9 cellular contexts compared by ENCODE assay signal in the genomic region with DNA sequence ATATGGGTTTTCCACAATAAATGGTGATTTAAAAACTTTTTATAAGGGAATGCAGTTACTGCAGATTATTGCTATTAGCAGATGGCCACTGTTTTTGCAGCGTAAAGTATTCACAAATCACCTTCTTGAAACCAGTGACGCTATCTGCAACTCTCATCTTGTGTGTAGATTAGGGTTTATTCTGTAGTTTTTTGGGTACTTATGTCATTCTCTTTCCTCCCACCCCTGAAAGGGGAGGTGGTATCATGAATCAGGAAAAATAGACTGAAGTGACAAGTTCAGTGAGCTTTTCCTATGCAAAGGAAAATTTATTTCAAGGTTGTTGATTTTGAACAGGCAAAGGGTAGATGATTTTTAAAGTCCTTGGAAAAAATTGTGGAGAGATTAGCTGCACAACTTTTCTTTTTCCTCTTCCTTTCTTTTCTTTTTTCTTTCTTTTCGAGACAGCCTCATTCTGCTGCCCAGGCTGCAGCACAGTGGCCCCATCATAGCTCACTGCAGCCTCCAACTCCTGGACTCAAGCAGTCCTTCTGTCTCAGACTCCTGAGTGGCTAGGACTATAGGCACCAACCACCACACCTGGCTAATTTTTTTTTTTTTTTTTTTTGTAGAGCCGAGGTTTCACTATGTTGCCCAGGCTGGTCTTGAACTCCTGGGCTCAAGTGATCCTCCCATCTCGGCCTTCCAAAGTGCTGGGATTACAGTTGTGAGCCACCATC. TPM values are rescaled to one million over a fixed set of nuclear protein-coding genes. Genes with fewer than 3 reads are reported as not detected.
DNase-seq lines count a peak whose midpoint lies in the region; ATAC-seq lines count a peak whose summit lies in the region.
"Had no signal": no experiment of that assay in that cellular context is flagged by ENCODE, and none has a peak within 500 bp of the region (broad histone marks: within the 10 kb centered on the region; RNA-seq: fewer than 3 reads in every experiment).

No MANE protein-coding gene starts in this region.

- intact Hi-C loops in activated CD4-positive, alpha-beta memory T cell treated with anti-CD3 and anti-CD28 coated beads for 36 hours (cut with micrococcal nuclease) = loop anchor here (2.0 to 5.0 kb wide), 2 partner anchors 13 to 310 kb away; no protein-coding TSS in a partner anchor
- intact Hi-C loops in right cardiac atrium (cut with DNase I) = loop anchor here in 3 of 4 donors (5.0 to 10.0 kb wide), 3 partner anchors 53 to 100 kb away; no protein-coding TSS in a partner anchor

- H3K4me1 Mint-ChIP-seq in T-helper 1 cell treated with Interleukin-12 subunit alpha and Interleukin-12 subunit beta and Interleukin-4 antibody, amounts not matched to agents 30 μg/mL and 1 μg/mL, for 36 hours (ENCODE audit: low read depth) = peaks cover 31% of the 10 kb centered on the region
- H3K4me1 Mint-ChIP-seq in activated CD4-positive, alpha-beta memory T cell treated with anti-CD3 and anti-CD28 coated beads for 36 hours (ENCODE audit: low read depth) = peaks cover 48% of the 10 kb centered on the region
- H3K4me1 Mint-ChIP-seq in stimulated activated memory B cell treated with anti-CD40 and anti-IgM and Interleukin-4, amounts not matched to agents 10 μg/mL and 1 μg/mL and 100 μg/mL, for 72 hours = peaks cover 74% of the 10 kb centered on the region

- peak overlapping the region; percentile 84 for H3K4me3 ChIP-seq in right cardiac atrium (ENCODE audit: low read length)

- no peak for DNase-seq in T-helper 1 cell
- DNase-seq in activated CD4-positive, alpha-beta memory T cell treated with anti-CD3 and anti-CD28 coated beads for 36 hours = no peak
- no peak for DNase-seq in right cardiac atrium
- DNase-seq in NCI-H2107 treated with DMSO at 0.1 percent for 48 hours (lab: John Stamatoyannopoulos, UW; ENCODE audit: unreplicated experiment) = no peak
- no peak for DNase-seq in middle frontal gyrus (ENCODE audit: extremely low spot score, low spot score)
- no peak for DNase-seq in Ammon's horn (ENCODE audit: low spot score)
- DNase-seq: small intestine had no signal

- no peak for ATAC-seq in right cardiac atrium
- ATAC-seq in stimulated activated memory B cell treated with anti-CD40 and anti-IgM and Interleukin-4, amounts not matched to agents 10 μg/mL and 1 μg/mL and 100 μg/mL, for 72 hours = no peak

- no peaks in the 10 kb centered on the region for H3K27me3 ChIP-seq in right cardiac atrium (ENCODE audit: control insufficient read depth, insufficient read depth)

- peak overlapping the region; percentile 32 for H3K27ac Mint-ChIP-seq in T-helper 1 cell treated with Interleukin-12 subunit alpha and Interleukin-12 subunit beta and Interleukin-4 antibody, amounts not matched to agents 30 μg/mL and 1 μg/mL, for 36 hours
- no peak overlapping the region for H3K27ac Mint-ChIP-seq in activated CD4-positive, alpha-beta memory T cell treated with anti-CD3 and anti-CD28 coated beads for 36 hours
- no peak overlapping the region for H3K27ac Mint-ChIP-seq in stimulated activated memory B cell treated with anti-CD40 and anti-IgM and Interleukin-4, amounts not matched to agents 10 μg/mL and 1 μg/mL and 100 μg/mL, for 72 hours

- H3K9me3 ChIP-seq in right cardiac atrium (ENCODE audit: control insufficient read depth, low read length) = no peaks in the 10 kb centered on the region

- POLR2A ChIA-PET in activated CD4-positive, alpha-beta memory T cell treated with anti-CD3 and anti-CD28 coated beads for 36 hours (lab: Charles Lee) = interaction anchor here (0.5 kb wide), 1 partner anchor 230 kb away, joined by 4 read pairs; no protein-coding TSS in a partner anchor

- H3K4me3 Mint-ChIP-seq in T-helper 1 cell treated with Interleukin-12 subunit alpha and Interleukin-12 subunit beta and Interleukin-4 antibody, amounts not matched to agents 30 μg/mL and 1 μg/mL, for 36 hours = peak overlapping the region; percentile 97
- peak overlapping the region; percentile 33 for H3K4me3 Mint-ChIP-seq in activated CD4-positive, alpha-beta memory T cell treated with anti-CD3 and anti-CD28 coated beads for 36 hours
- peak overlapping the region; percentile 100 for H3K4me3 Mint-ChIP-seq in stimulated activated memory B cell treated with anti-CD40 and anti-IgM and Interleukin-4, amounts not matched to agents 10 μg/mL and 1 μg/mL and 100 μg/mL, for 72 hours

- H3K27ac ChIP-seq in right cardiac atrium (ENCODE audit: low read length) = no peak overlapping the region

- peaks cover 6% of the 10 kb centered on the region for H3K4me1 ChIP-seq in right cardiac atrium (ENCODE audit: control insufficient read depth, insufficient read depth, low read length)

- CTCF ChIA-PET in activated CD4-positive, alpha-beta memory T cell treated with anti-CD3 and anti-CD28 coated beads for 36 hours (lab: Charles Lee) = interaction anchor here (1.4 to 2.8 kb wide), 2 partner anchors 98 to 100 kb away, joined by 5 to 15 read pairs; no protein-coding TSS in a partner anchor

- 69% methylated on average over 5 of the region's 5 CpGs for WGBS in right cardiac atrium

- H3K36me3 Mint-ChIP-seq in T-helper 1 cell treated with Interleukin-12 subunit alpha and Interleukin-12 subunit beta and Interleukin-4 antibody, amounts not matched to agents 30 μg/mL and 1 μg/mL, for 36 hours (ENCODE audit: low read depth) = peaks cover 10% of the 10 kb centered on the region
- H3K36me3 Mint-ChIP-seq in activated CD4-positive, alpha-beta memory T cell treated with anti-CD3 and anti-CD28 coated beads for 36 hours = peaks cover 2% of the 10 kb centered on the region
- peaks cover 10% of the 10 kb centered on the region for H3K36me3 Mint-ChIP-seq in stimulated activated memory B cell treated with anti-CD40 and anti-IgM and Interleukin-4, amounts not matched to agents 10 μg/mL and 1 μg/mL and 100 μg/mL, for 72 hours

- H3K27me3 Mint-ChIP-seq in T-helper 1 cell treated with Interleukin-12 subunit alpha and Interleukin-12 subunit beta and Interleukin-4 antibody, amounts not matched to agents 30 μg/mL and 1 μg/mL, for 36 hours (ENCODE audit: low read depth) = no peaks in the 10 kb centered on the region
- no peaks in the 10 kb centered on the region for H3K27me3 Mint-ChIP-seq in activated CD4-positive, alpha-beta memory T cell treated with anti-CD3 and anti-CD28 coated beads for 36 hours
- H3K27me3 Mint-ChIP-seq in stimulated activated memory B cell treated with anti-CD40 and anti-IgM and Interleukin-4, amounts not matched to agents 10 μg/mL and 1 μg/mL and 100 μg/mL, for 72 hours = no peaks in the 10 kb centered on the region

- H3K9me3 Mint-ChIP-seq in T-helper 1 cell treated with Interleukin-12 subunit alpha and Interleukin-12 subunit beta and Interleukin-4 antibody, amounts not matched to agents 30 μg/mL and 1 μg/mL, for 36 hours = no peaks in the 10 kb centered on the region
- H3K9me3 Mint-ChIP-seq in activated CD4-positive, alpha-beta memory T cell treated with anti-CD3 and anti-CD28 coated beads for 36 hours = no peaks in the 10 kb centered on the region
- no peaks in the 10 kb centered on the region for H3K9me3 Mint-ChIP-seq in stimulated activated memory B cell treated with anti-CD40 and anti-IgM and Interleukin-4, amounts not matched to agents 10 μg/mL and 1 μg/mL and 100 μg/mL, for 72 hours

RNA-seq across cellular contexts. Expression of a gene that starts 1.6 kb away (rescaled TPM):
- 1 to 10 TPM; 8.6 to 9.5 TPM for total RNA-seq in activated CD4-positive, alpha-beta memory T cell treated with anti-CD3 and anti-CD28 coated beads for 36 hours
- total RNA-seq in right cardiac atrium = 10 to 100 TPM; 26.2 to 38.6 (median 29.7) TPM
- 6.2 TPM for polyA plus RNA-seq in right cardiac atrium

Comparison
In these comparisons a context has a peak if more than half of its experiments do, and no peak if none do; other contexts are left out.
1. H3K4me3 Mint-ChIP-seq: peak in every context shown above with its lines; median percentile 100 in stimulated activated memory B cell treated with anti-CD40 and anti-IgM and Interleukin-4, amounts not matched to agents 10 μg/mL and 1 μg/mL and 100 μg/mL, for 72 hours; 97 in T-helper 1 cell treated with Interleukin-12 subunit alpha and Interleukin-12 subunit beta and Interleukin-4 antibody, amounts not matched to agents 30 μg/mL and 1 μg/mL, for 36 hours; 33 in activated CD4-positive, alpha-beta memory T cell treated with anti-CD3 and anti-CD28 coated beads for 36 hours.